Comparison of ENCODE assay signal across 9 cellular contexts in genomic region chr3:15305366-15305844, GRCh38. TPM values are rescaled to one million over a fixed set of nuclear protein-coding genes. Genes with fewer than 3 reads are reported as not detected.
DNase-seq lines count a peak whose midpoint lies in the region; TF ChIP-seq lines count a peak whose summit lies in the region.
"Had no signal": no experiment of that assay in that cellular context is flagged by ENCODE, and none has a peak within 500 bp of the region (broad histone marks: within the 10 kb centered on the region; RNA-seq: fewer than 3 reads in every experiment).

No MANE protein-coding gene starts in this region.

- TF ChIP-seq CTCF in fibroblast of villous mesenchyme (IDR thresholded peaks at IDR 0.05; ENCODE audit: insufficient read depth, low read depth, low read length): peak; percentile 33
- peak in 2 of 3 experiments; percentile 21 to 33 for TF ChIP-seq CTCF in testis (IDR thresholded peaks at IDR 0.05)
- TF ChIP-seq CTCF in ovary (IDR thresholded peaks at IDR 0.05): peak in 1 of 3 donors; percentile 28

- peaks cover 3% of the 10 kb centered on the region for H3K9me3 Mint-ChIP-seq in activated CD4-positive, alpha-beta memory T cell treated with anti-CD3 and anti-CD28 coated beads, Interleukin-2, amount 10 ng/mL, durations not matched to agents 7 days and 5 days
- H3K9me3 Mint-ChIP-seq in activated CD4-positive, alpha-beta memory T cell treated with anti-CD3 and anti-CD28 coated beads for 36 hours: no peaks in the 10 kb centered on the region

- peak overlapping the region; percentile 46 for H3K27ac Mint-ChIP-seq in activated CD4-positive, alpha-beta memory T cell treated with anti-CD3 and anti-CD28 coated beads, Interleukin-2, amount 10 ng/mL, durations not matched to agents 7 days and 5 days
- no peak overlapping the region for H3K27ac Mint-ChIP-seq in activated CD4-positive, alpha-beta memory T cell treated with anti-CD3 and anti-CD28 coated beads for 36 hours

- H3K4me3 ChIP-seq in fibroblast of villous mesenchyme (ENCODE audit: low read depth, low read length) (no peak overlapping the region), testis (no peak overlapping the region), ovary (no peak overlapping the region)

- TF ChIP-seq EP300 in ovary (IDR thresholded peaks at IDR 0.05): no peak

- H3K36me3 Mint-ChIP-seq in activated CD4-positive, alpha-beta memory T cell treated with anti-CD3 and anti-CD28 coated beads, Interleukin-2, amount 10 ng/mL, durations not matched to agents 7 days and 5 days (ENCODE audit: low read depth): peaks cover 60% of the 10 kb centered on the region
- peaks cover 29% of the 10 kb centered on the region for H3K36me3 Mint-ChIP-seq in activated CD4-positive, alpha-beta memory T cell treated with anti-CD3 and anti-CD28 coated beads for 36 hours

- H3K36me3 ChIP-seq in testis (ENCODE audit: low read depth, missing control alignments) (no peaks in the 10 kb centered on the region), ovary (no peaks in the 10 kb centered on the region)

- H3K4me1 Mint-ChIP-seq in activated CD4-positive, alpha-beta memory T cell treated with anti-CD3 and anti-CD28 coated beads, Interleukin-2, amount 10 ng/mL, durations not matched to agents 7 days and 5 days: peaks cover 76% of the 10 kb centered on the region
- H3K4me1 Mint-ChIP-seq in activated CD4-positive, alpha-beta memory T cell treated with anti-CD3 and anti-CD28 coated beads for 36 hours (ENCODE audit: low read depth): peaks cover 76% of the 10 kb centered on the region

- H3K27me3 ChIP-seq in testis (no peaks in the 10 kb centered on the region), ovary (no peaks in the 10 kb centered on the region)

- POLR2A ChIA-PET in activated CD4-positive, alpha-beta memory T cell treated with anti-CD3 and anti-CD28 coated beads, Interleukin-2, amount 10 ng/mL, durations not matched to agents 7 days and 5 days (lab: Charles Lee): interaction anchor here (0.6 to 5.2 kb wide), 4 partner anchors 14 to 56 kb away, joined by 3 to 38 read pairs (median 4); no protein-coding TSS in a partner anchor
- POLR2A ChIA-PET in activated CD4-positive, alpha-beta memory T cell treated with anti-CD3 and anti-CD28 coated beads for 36 hours (lab: Charles Lee): no interaction called here

- CTCF ChIA-PET in activated CD4-positive, alpha-beta memory T cell treated with anti-CD3 and anti-CD28 coated beads, Interleukin-2, amount 10 ng/mL, durations not matched to agents 7 days and 5 days (lab: Charles Lee): interaction anchor here (0.6 to 2.9 kb wide), 7 partner anchors 9 to 551 kb away, joined by 3 to 12 read pairs (median 4); partner anchors contain the start of gene SH3BP5
- CTCF ChIA-PET in activated CD4-positive, alpha-beta memory T cell treated with anti-CD3 and anti-CD28 coated beads for 36 hours (lab: Charles Lee): interaction anchor here (0.5 to 3.4 kb wide), 3 partner anchors 18 to 125 kb away, joined by 3 to 12 read pairs (median 6); no protein-coding TSS in a partner anchor

- intact Hi-C loops in activated CD4-positive, alpha-beta memory T cell treated with anti-CD3 and anti-CD28 coated beads for 36 hours (cut with micrococcal nuclease): no loop called here
- intact Hi-C loops in testis (cut with DNase I; ENCODE audit: low total_unique reads): no loop called here
- intact Hi-C loops in ovary (cut with DNase I): no loop called here

- H3K4me1 ChIP-seq in testis (peaks cover 38% of the 10 kb centered on the region), ovary (ENCODE audit: insufficient read depth) (peaks cover 18% of the 10 kb centered on the region)

- no peak for DNase-seq in activated CD4-positive, alpha-beta memory T cell treated with anti-CD3 and anti-CD28 coated beads, Interleukin-2, amount 10 ng/mL, durations not matched to agents 7 days and 5 days
- DNase-seq in activated CD4-positive, alpha-beta memory T cell treated with anti-CD3 and anti-CD28 coated beads for 36 hours: no peak
- DNase-seq in RKO (ENCODE audit: low spot score) (peak; percentile 7), fibroblast of villous mesenchyme (ENCODE audit: low read depth) (peak; percentile 39), testis (peak; percentile 67), NCI-H2171 treated with DMSO at 0.1 percent for 48 hours (lab: John Stamatoyannopoulos, UW) (no peak), NCI-H187 (lab: John Stamatoyannopoulos, UW) (no peak), ovary (no peak)
- DNase-seq: COR-L47 had no signal

- TF ChIP-seq POLR2A in testis (IDR thresholded peaks at IDR 0.05): no peak
- TF ChIP-seq POLR2A in ovary (IDR thresholded peaks at IDR 0.05): no peak

- H3K4me3 Mint-ChIP-seq in activated CD4-positive, alpha-beta memory T cell treated with anti-CD3 and anti-CD28 coated beads, Interleukin-2, amount 10 ng/mL, durations not matched to agents 7 days and 5 days: no peak overlapping the region
- no peak overlapping the region for H3K4me3 Mint-ChIP-seq in activated CD4-positive, alpha-beta memory T cell treated with anti-CD3 and anti-CD28 coated beads for 36 hours

- no peaks in the 10 kb centered on the region for H3K9me3 ChIP-seq in testis
- H3K9me3 ChIP-seq in ovary: no peaks in the 10 kb centered on the region

- no peaks in the 10 kb centered on the region for H3K27me3 Mint-ChIP-seq in activated CD4-positive, alpha-beta memory T cell treated with anti-CD3 and anti-CD28 coated beads, Interleukin-2, amount 10 ng/mL, durations not matched to agents 7 days and 5 days
- H3K27me3 Mint-ChIP-seq in activated CD4-positive, alpha-beta memory T cell treated with anti-CD3 and anti-CD28 coated beads for 36 hours: no peaks in the 10 kb centered on the region

- H3K27ac ChIP-seq in testis: peak overlapping the region; percentile 23 to 60
- H3K27ac ChIP-seq in ovary: no peak overlapping the region

- 44 to 78% methylated on average over 5 to 6 of the region's 6 CpGs for WGBS in testis, 2 donors
- 59 to 62% (median 59%) methylated on average over 6 of the region's 6 CpGs for WGBS in ovary, 3 donors

RNA-seq across cellular contexts. Expression of gene SH3BP5, which starts 27.0 kb away (rescaled TPM):
- 10 to 100 TPM; 39.0 to 40.9 TPM for total RNA-seq in activated CD4-positive, alpha-beta memory T cell treated with anti-CD3 and anti-CD28 coated beads, Interleukin-2, amount 10 ng/mL, durations not matched to agents 7 days and 5 days
- total RNA-seq in activated CD4-positive, alpha-beta memory T cell treated with anti-CD3 and anti-CD28 coated beads for 36 hours: 10 to 100 TPM; 33.6 to 37.5 TPM
- total RNA-seq in fibroblast of villous mesenchyme: 9.1 and 10.3 TPM in 2 replicates
- 100 to 1,000 TPM; 102 to 126 TPM for total RNA-seq in testis
- 86.7 TPM for polyA plus RNA-seq in testis (ENCODE audit: insufficient read depth, low read depth, low replicate concordance)
- 100 to 1,000 TPM in 5 of 7 donors, 10 to 100 TPM in 2; 80.4 to 205 (median 142) TPM for total RNA-seq in ovary
- 100 to 1,000 TPM; 131 to 157 TPM for polyA plus RNA-seq in ovary

Comparison
In these comparisons a context has a peak if more than half of its experiments do, and no peak if none do; other contexts are left out.
1. DNase-seq: peak in RKO (single experiment), fibroblast of villous mesenchyme (single experiment) and testis (single experiment); none in activated CD4-positive, alpha-beta memory T cell treated with anti-CD3 and anti-CD28 coated beads, Interleukin-2, amount 10 ng/mL, durations not matched to agents 7 days and 5 days (single experiment), activated CD4-positive, alpha-beta memory T cell treated with anti-CD3 and anti-CD28 coated beads for 36 hours (single experiment), NCI-H2171 treated with DMSO at 0.1 percent for 48 hours (single experiment), NCI-H187 (0 of 2) and ovary (0 of 5).
2. H3K27ac ChIP-seq: peak in testis (2 of 2); none in ovary (0 of 2).